Comparison of ENCODE assay signal across 17 cellular contexts in the genomic region with DNA sequence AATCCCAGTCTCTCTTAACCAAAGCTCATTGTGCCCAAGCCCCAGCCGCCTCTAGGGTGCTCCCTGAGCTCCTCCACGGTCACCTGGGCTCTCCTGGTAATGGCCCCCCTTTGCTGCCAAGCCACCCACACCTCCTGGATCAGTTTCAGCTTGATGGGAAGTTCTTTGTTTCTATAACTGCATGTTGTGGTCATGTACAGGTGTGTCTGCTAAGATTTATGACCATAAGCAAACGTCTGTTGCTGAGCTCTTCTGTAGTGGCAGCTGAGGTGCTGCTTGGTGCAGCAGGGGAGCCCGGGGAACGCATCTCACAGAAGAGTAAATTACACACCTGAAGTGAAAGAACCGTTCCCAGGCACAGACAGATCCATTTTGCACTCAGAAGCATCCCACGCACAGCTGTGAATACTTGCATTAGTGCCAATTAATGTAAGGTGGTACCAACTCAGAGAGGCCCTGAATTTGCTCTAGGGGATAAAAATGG.
DNase-seq lines count a peak whose midpoint lies in the region; ATAC-seq and TF ChIP-seq lines count a peak whose summit lies in the region.
"Had no signal": no experiment of that assay in that cellular context is flagged by ENCODE, and none has a peak within 500 bp of the region (broad histone marks: within the 10 kb centered on the region; RNA-seq: fewer than 3 reads in every experiment).

No MANE protein-coding gene starts in this region.

- H3K4me1 Mint-ChIP-seq in T-helper 2 cell treated with Interferon-gamma antibody and Interleukin-4, amounts not matched to agents 5 μg/mL and 100 μg/mL, for 36 hours (ENCODE audit: low read depth) = no peaks in the 10 kb centered on the region
- peaks cover 5% of the 10 kb centered on the region for H3K4me1 Mint-ChIP-seq in mesothelial cell of epicardium
- H3K4me1 Mint-ChIP-seq: activated naive CD4-positive, alpha-beta T cell treated with anti-CD3 and anti-CD28 coated beads, Interleukin-2, amount 10 ng/mL, durations not matched to agents 7 days and 5 days; brain had no signal

- no peaks in the 10 kb centered on the region for H3K27me3 Mint-ChIP-seq in T-helper 2 cell treated with Interferon-gamma antibody and Interleukin-4, amounts not matched to agents 5 μg/mL and 100 μg/mL, for 36 hours (ENCODE audit: low read depth)
- peaks cover 16% of the 10 kb centered on the region for H3K27me3 Mint-ChIP-seq in mesothelial cell of epicardium (ENCODE audit: low read depth)
- H3K27me3 Mint-ChIP-seq: activated naive CD4-positive, alpha-beta T cell treated with anti-CD3 and anti-CD28 coated beads, Interleukin-2, amount 10 ng/mL, durations not matched to agents 7 days and 5 days had no signal

- no peak overlapping the region for H3K4me3 Mint-ChIP-seq in T-helper 2 cell treated with Interferon-gamma antibody and Interleukin-4, amounts not matched to agents 5 μg/mL and 100 μg/mL, for 36 hours
- no peak overlapping the region for H3K4me3 Mint-ChIP-seq in mesothelial cell of epicardium
- H3K4me3 Mint-ChIP-seq: activated naive CD4-positive, alpha-beta T cell treated with anti-CD3 and anti-CD28 coated beads, Interleukin-2, amount 10 ng/mL, durations not matched to agents 7 days and 5 days; brain; T-helper 1 cell treated with Interleukin-12 subunit alpha and Interleukin-12 subunit beta and Interleukin-4 antibody, amounts not matched to agents 30 μg/mL and 1 μg/mL, for 36 hours had no signal

- DNase-seq in NCI-H187 (lab: John Stamatoyannopoulos, UW) (peak; percentile 70 to 98), NCI-H526 (lab: John Stamatoyannopoulos, UW) (peak; percentile 81), left kidney (ENCODE audit: low read depth, low spot score) (peak; percentile 51), NCI-H446 (lab: John Stamatoyannopoulos, UW) (no peak), mesothelial cell of epicardium (ENCODE audit: low spot score in 2 of 2, unreplicated experiment in 2 of 2) (no peak)
- DNase-seq in T-helper 2 cell treated with Interferon-gamma antibody and Interleukin-4, amounts not matched to agents 5 μg/mL and 100 μg/mL, for 36 hours (ENCODE audit: low spot score) = no peak
- DNase-seq: activated CD8-positive, alpha-beta memory T cell treated with anti-CD3 and anti-CD28 coated beads, Interleukin-2, amount 50 U/mL, for 4 hours; activated naive CD4-positive, alpha-beta T cell treated with anti-CD3 and anti-CD28 coated beads, Interleukin-2, amount 10 ng/mL, durations not matched to agents 7 days and 5 days; BE2C; dorsolateral prefrontal cortex; KG1; NCI-H82 had no signal

- H3K9me3 Mint-ChIP-seq in T-helper 2 cell treated with Interferon-gamma antibody and Interleukin-4, amounts not matched to agents 5 μg/mL and 100 μg/mL, for 36 hours = peaks cover 24% of the 10 kb centered on the region
- peaks cover 34% of the 10 kb centered on the region for H3K9me3 Mint-ChIP-seq in mesothelial cell of epicardium

- no peak for TF ChIP-seq CTCF in mesothelial cell of epicardium (IDR thresholded peaks at IDR 0.05; ENCODE audit: unreplicated experiment)

- peak; percentile 54 for ATAC-seq in GM19351 (IDR thresholded peaks at IDR 0.05; ENCODE audit: unreplicated experiment)
- no peak for ATAC-seq in HG02870 (IDR thresholded peaks at IDR 0.05; ENCODE audit: unreplicated experiment)
- ATAC-seq: left lobe of liver had no signal

- H3K27ac Mint-ChIP-seq in T-helper 2 cell treated with Interferon-gamma antibody and Interleukin-4, amounts not matched to agents 5 μg/mL and 100 μg/mL, for 36 hours = no peak overlapping the region
- no peak overlapping the region for H3K27ac Mint-ChIP-seq in mesothelial cell of epicardium
- H3K27ac Mint-ChIP-seq: activated naive CD4-positive, alpha-beta T cell treated with anti-CD3 and anti-CD28 coated beads, Interleukin-2, amount 10 ng/mL, durations not matched to agents 7 days and 5 days; T-helper 1 cell treated with Interleukin-12 subunit alpha and Interleukin-12 subunit beta and Interleukin-4 antibody, amounts not matched to agents 30 μg/mL and 1 μg/mL, for 36 hours had no signal

- no peaks in the 10 kb centered on the region for H3K36me3 Mint-ChIP-seq in T-helper 2 cell treated with Interferon-gamma antibody and Interleukin-4, amounts not matched to agents 5 μg/mL and 100 μg/mL, for 36 hours (ENCODE audit: low read depth)
- no peaks in the 10 kb centered on the region for H3K36me3 Mint-ChIP-seq in mesothelial cell of epicardium
- H3K36me3 Mint-ChIP-seq: activated naive CD4-positive, alpha-beta T cell treated with anti-CD3 and anti-CD28 coated beads, Interleukin-2, amount 10 ng/mL, durations not matched to agents 7 days and 5 days; brain had no signal

Comparison
In these comparisons a context has a peak if more than half of its experiments do, and no peak if none do; other contexts are left out.
1. DNase-seq: peak in NCI-H187 (2 of 2), NCI-H526 (2 of 2) and left kidney (single experiment); none in T-helper 2 cell treated with Interferon-gamma antibody and Interleukin-4, amounts not matched to agents 5 μg/mL and 100 μg/mL, for 36 hours (single experiment), NCI-H446 (0 of 2) and mesothelial cell of epicardium (0 of 2).